21 cellular contexts compared by ENCODE assay signal in genomic region chrX:28651186-28651585, GRCh38.
DNase-seq lines count a peak whose midpoint lies in the region; ATAC-seq and TF ChIP-seq lines count a peak whose summit lies in the region.
"Had no signal": no experiment of that assay in that cellular context is flagged by ENCODE, and none has a peak within 500 bp of the region (broad histone marks: within the 10 kb centered on the region; RNA-seq: fewer than 3 reads in every experiment).

No MANE protein-coding gene starts in this region.

- H3K36me3 Mint-ChIP-seq in osteocyte (ENCODE audit: unreplicated experiment) (no peaks in the 10 kb centered on the region), neural progenitor cell (no peaks in the 10 kb centered on the region)
- H3K36me3 Mint-ChIP-seq: CD14-positive monocyte; CD8-positive, alpha-beta memory T cell had no signal

- H4K20me1 ChIP-seq in neural progenitor cell (ENCODE audit: low read depth), result no peaks in the 10 kb centered on the region
- H4K20me1 ChIP-seq: BLaER1 treated with 17β-estradiol and CSF1 and Interleukin-3, amounts not matched to agents 10 nM and 100 nM had no signal

- no peaks in the 10 kb centered on the region for H3K27me3 ChIP-seq in neural progenitor cell
- H3K27me3 ChIP-seq: BE2C; BLaER1 treated with 17β-estradiol and CSF1 and Interleukin-3, amounts not matched to agents 10 nM and 100 nM had no signal

- H3K9me3 Mint-ChIP-seq in osteocyte (ENCODE audit: unreplicated experiment) (peaks cover 40% of the 10 kb centered on the region), neural progenitor cell (peaks cover 5% of the 10 kb centered on the region)
- H3K9me3 Mint-ChIP-seq: CD4-positive, alpha-beta T cell had no signal

- H3K79me2 ChIP-seq in neural progenitor cell (ENCODE audit: low read depth), result peaks cover 26% of the 10 kb centered on the region

- no peak overlapping the region for H3K9ac ChIP-seq in neural progenitor cell
- H3K9ac ChIP-seq: BLaER1 treated with 17β-estradiol and CSF1 and Interleukin-3, amounts not matched to agents 10 nM and 100 nM had no signal

- H3K27ac ChIP-seq in neural progenitor cell, result no peak overlapping the region
- H3K27ac ChIP-seq: A549; BLaER1 treated with 17β-estradiol and CSF1 and Interleukin-3, amounts not matched to agents 10 nM and 100 nM had no signal

- H3K4me3 Mint-ChIP-seq in osteocyte (ENCODE audit: unreplicated experiment), result no peak overlapping the region
- no peak overlapping the region for H3K4me3 Mint-ChIP-seq in neural progenitor cell
- H3K4me3 Mint-ChIP-seq: CD14-positive monocyte; CD4-positive, alpha-beta T cell; CD8-positive, alpha-beta memory T cell; HFFc6 had no signal

- DNase-seq in DMS153 (lab: John Stamatoyannopoulos, UW) (peak; percentile 5), LNCaP clone FGC (ENCODE audit: low read depth) (peak; percentile 58), NCI-H748 treated with DMSO at 0.1 percent for 48 hours (lab: John Stamatoyannopoulos, UW) (peak; percentile 26), left colon (no peak), left lobe of liver (ENCODE audit: low spot score) (no peak), osteocyte (ENCODE audit: extremely low spot score, unreplicated experiment) (no peak), neural progenitor cell (ENCODE audit: low spot score) (no peak)
- DNase-seq: 8988T; ACHN; AML-193; BE2C; CD4-positive, alpha-beta T cell; CD8-positive, alpha-beta memory T cell; DMS 273 treated with DMSO at 0.1 percent for 48 hours; DND-41; GOT3; HFFc6 had no signal

- no peaks in the 10 kb centered on the region for H3K27me3 Mint-ChIP-seq in osteocyte (ENCODE audit: unreplicated experiment)
- peaks cover 2% of the 10 kb centered on the region for H3K27me3 Mint-ChIP-seq in neural progenitor cell (ENCODE audit: insufficient read depth, low read depth)
- H3K27me3 Mint-ChIP-seq: CD4-positive, alpha-beta T cell; CD8-positive, alpha-beta memory T cell had no signal

- H3K4me1 ChIP-seq in neural progenitor cell, result no peaks in the 10 kb centered on the region
- H3K4me1 ChIP-seq: A549; BE2C; BLaER1 treated with 17β-estradiol and CSF1 and Interleukin-3, amounts not matched to agents 10 nM and 100 nM had no signal

- no peak overlapping the region for H3K4me3 ChIP-seq in LNCaP clone FGC (ENCODE audit: low read depth, low read length)
- no peak overlapping the region for H3K4me3 ChIP-seq in neural progenitor cell
- H3K4me3 ChIP-seq: A549; BLaER1 treated with 17β-estradiol and CSF1 and Interleukin-3, amounts not matched to agents 10 nM and 100 nM; HAP-1 had no signal

- H3K36me3 ChIP-seq in neural progenitor cell, result peaks cover 3% of the 10 kb centered on the region
- H3K36me3 ChIP-seq: BE2C; BLaER1 treated with 17β-estradiol and CSF1 and Interleukin-3, amounts not matched to agents 10 nM and 100 nM; HAP-1 had no signal

- H3K27ac Mint-ChIP-seq in osteocyte (ENCODE audit: unreplicated experiment), result no peak overlapping the region
- no peak overlapping the region for H3K27ac Mint-ChIP-seq in neural progenitor cell
- H3K27ac Mint-ChIP-seq: CD14-positive monocyte; CD4-positive, alpha-beta T cell; CD8-positive, alpha-beta memory T cell; HFFc6 had no signal

- no peaks in the 10 kb centered on the region for H3K4me1 Mint-ChIP-seq in osteocyte (ENCODE audit: unreplicated experiment)
- no peaks in the 10 kb centered on the region for H3K4me1 Mint-ChIP-seq in neural progenitor cell
- H3K4me1 Mint-ChIP-seq: CD14-positive monocyte; CD8-positive, alpha-beta memory T cell had no signal

- no peak for TF ChIP-seq CTCF in LNCaP clone FGC (IDR thresholded peaks at IDR 0.05; ENCODE audit: control insufficient read depth, extremely low read depth, insufficient read depth)
- TF ChIP-seq CTCF in osteocyte (IDR thresholded peaks at IDR 0.05), result no peak
- TF ChIP-seq CTCF in neural progenitor cell (IDR thresholded peaks at IDR 0.05), result no peak

- H3F3A ChIP-seq in neural progenitor cell (ENCODE audit: low read depth), result no peaks in the 10 kb centered on the region

- no peak overlapping the region for H3K4me2 ChIP-seq in neural progenitor cell
- H3K4me2 ChIP-seq: A549; BLaER1 treated with 17β-estradiol and CSF1 and Interleukin-3, amounts not matched to agents 10 nM and 100 nM had no signal

- H3K9me3 ChIP-seq in neural progenitor cell (ENCODE audit: low read depth), result peaks cover 8% of the 10 kb centered on the region
- H3K9me3 ChIP-seq: A549, BE2C, HAP-1 had no signal

- intact Hi-C loops in left colon (cut with DNase I, micrococcal nuclease), result no loop called here

- H2AFZ ChIP-seq in neural progenitor cell (replicated peaks), result no peak overlapping the region

- ATAC-seq in left colon, result peak; percentile 37
- no peak for ATAC-seq in left lobe of liver
- ATAC-seq: A549 had no signal

Comparison
In these comparisons a context has a peak if more than half of its experiments do, and no peak if none do; other contexts are left out.
1. DNase-seq: peak in DMS153 (single experiment), LNCaP clone FGC (single experiment) and NCI-H748 treated with DMSO at 0.1 percent for 48 hours (single experiment); none in left colon (0 of 2), left lobe of liver (single experiment), osteocyte (single experiment) and neural progenitor cell (single experiment).